ENCODE assay signal across 1 cellular context in the genomic region with DNA sequence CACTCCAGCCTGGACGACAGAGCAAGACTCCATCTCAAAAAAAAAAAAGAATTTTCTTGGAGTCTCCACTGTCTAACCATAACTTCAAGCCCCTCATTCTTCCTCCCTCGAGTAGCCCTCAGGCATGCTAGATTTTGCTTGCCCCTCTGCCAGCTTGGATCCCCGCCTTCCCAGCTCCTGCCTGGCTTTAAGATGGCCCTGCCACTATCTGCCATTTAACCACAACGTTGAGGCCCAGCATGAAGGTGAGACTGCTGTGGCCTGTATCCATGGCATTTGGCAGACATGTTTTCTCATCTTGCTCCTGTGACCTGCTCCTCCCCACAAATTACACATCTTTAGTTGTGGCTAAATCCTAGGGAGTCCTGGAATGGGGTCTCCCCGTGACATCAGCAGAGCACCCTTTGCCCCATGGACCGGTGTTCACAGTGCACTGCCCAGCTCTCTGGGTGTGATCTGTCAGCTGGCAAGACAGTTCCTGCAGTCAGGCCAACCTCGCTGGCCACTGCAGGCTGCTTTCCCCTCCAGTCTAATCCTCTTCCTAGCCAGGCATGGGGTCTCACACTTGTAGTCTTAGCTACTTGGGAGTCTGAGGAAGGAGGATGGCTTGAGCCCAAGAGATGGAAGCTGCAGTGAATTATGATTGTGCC.
TF ChIP-seq lines count a peak whose summit lies in the region.

No MANE protein-coding gene starts in this region.

TF ChIP-seq in HepG2, 621 proteins besides CTCF, POLR2A, EP300 and RAD21:
- TF ChIP-seq ZBTB20 (CRISPR knock-in tag; IDR thresholded peaks at IDR 0.05; ENCODE audit: borderline replicate concordance, low read depth), result no peak
- 0 out of 2 replicates have a peak, but pooled peaks have one; percentile 25 for TF ChIP-seq ZC3H13 (CRISPR knock-in tag; IDR thresholded peaks at IDR 0.05)
- no peak for TF ChIP-seq ZNF292 (CRISPR knock-in tag; IDR thresholded peaks at IDR 0.05; ENCODE audit: borderline replicate concordance, low read depth)
